In genomic region chr3:48435774-48436476, GRCh38 we compare ENCODE assay signal across 8 cellular contexts. TPM values are rescaled to one million over a fixed set of nuclear protein-coding genes. Genes with fewer than 3 reads are reported as not detected.
A peak's percentile ranks its signal among the peaks of the same experiment; 100 is the strongest.
DNase-seq lines count a peak whose midpoint lies in the region; ATAC-seq and TF ChIP-seq lines count a peak whose summit lies in the region.

No MANE protein-coding gene starts in this region.

- no peak overlapping the region for H3K27ac Mint-ChIP-seq in neural crest cell (ENCODE audit: unreplicated experiment)
- no peak overlapping the region for H3K27ac Mint-ChIP-seq in stimulated activated naive CD8-positive, alpha-beta T cell treated with anti-CD3 and anti-CD28 coated beads, Interleukin-15, amount 100 ng/mL, for 72 hours

- no peaks in the 10 kb centered on the region for H3K27me3 Mint-ChIP-seq in neural crest cell (ENCODE audit: low read depth)
- H3K27me3 Mint-ChIP-seq in stimulated activated naive CD8-positive, alpha-beta T cell treated with anti-CD3 and anti-CD28 coated beads, Interleukin-15, amount 100 ng/mL, for 72 hours: peaks cover under 1% of the 10 kb centered on the region

- peaks cover 36% of the 10 kb centered on the region for H3K4me1 Mint-ChIP-seq in neural crest cell
- H3K4me1 Mint-ChIP-seq in stimulated activated naive CD8-positive, alpha-beta T cell treated with anti-CD3 and anti-CD28 coated beads, Interleukin-15, amount 100 ng/mL, for 72 hours: peaks cover 34% of the 10 kb centered on the region

- peaks cover 4% of the 10 kb centered on the region for H3K36me3 Mint-ChIP-seq in neural crest cell (ENCODE audit: low read depth)

- ATAC-seq in stimulated activated naive CD8-positive, alpha-beta T cell treated with anti-CD3 and anti-CD28 coated beads, Interleukin-15, amount 100 ng/mL, for 72 hours: peak; percentile 38
- ATAC-seq in HG03342 (IDR thresholded peaks at IDR 0.05; ENCODE audit: unreplicated experiment): no peak

- H3K4me3 Mint-ChIP-seq in neural crest cell: no peak overlapping the region
- H3K4me3 Mint-ChIP-seq in stimulated activated naive CD8-positive, alpha-beta T cell treated with anti-CD3 and anti-CD28 coated beads, Interleukin-15, amount 100 ng/mL, for 72 hours: no peak overlapping the region

- TF ChIP-seq EP300 in Ishikawa (IDR thresholded peaks at IDR 0.05; ENCODE audit: borderline replicate concordance): no peak

- H3K9me3 Mint-ChIP-seq in neural crest cell: no peaks in the 10 kb centered on the region
- H3K9me3 Mint-ChIP-seq in stimulated activated naive CD8-positive, alpha-beta T cell treated with anti-CD3 and anti-CD28 coated beads, Interleukin-15, amount 100 ng/mL, for 72 hours: no peaks in the 10 kb centered on the region

- TF ChIP-seq RAD21 in Ishikawa (IDR thresholded peaks at IDR 0.05; ENCODE audit: low read depth): peak; percentile 94

- DNase-seq in DMS153 treated with DMSO at 0.1 percent for 48 hours (lab: John Stamatoyannopoulos, UW; ENCODE audit: unreplicated experiment): peak; percentile 10
- DNase-seq in RPMI8226: peak; percentile 87
- peak; percentile 77 to 79 for DNase-seq in activated T-helper 1 cell treated with anti-CD3 and anti-CD28 coated beads, Interleukin-2, amount 50 U/mL, for 16 hours (ENCODE audit: low read depth in 1 of 2, low spot score in 1 of 2)
- DNase-seq in fibroblast of the conjunctiva (ENCODE audit: low read depth): peak; percentile 74
- DNase-seq in neural crest cell (ENCODE audit: low read depth, low spot score): peak; percentile 95
- peak; percentile 78 to 82 for DNase-seq in stimulated activated naive CD8-positive, alpha-beta T cell treated with anti-CD3 and anti-CD28 coated beads, Interleukin-15, amount 100 ng/mL, for 72 hours

- peak; percentile 99 for TF ChIP-seq CTCF in neural crest cell (conservative IDR thresholded peaks at IDR 0.05)

TF ChIP-seq in Ishikawa, 13 proteins besides CTCF, POLR2A, EP300 and RAD21:
- TF ChIP-seq, protein P1, sequence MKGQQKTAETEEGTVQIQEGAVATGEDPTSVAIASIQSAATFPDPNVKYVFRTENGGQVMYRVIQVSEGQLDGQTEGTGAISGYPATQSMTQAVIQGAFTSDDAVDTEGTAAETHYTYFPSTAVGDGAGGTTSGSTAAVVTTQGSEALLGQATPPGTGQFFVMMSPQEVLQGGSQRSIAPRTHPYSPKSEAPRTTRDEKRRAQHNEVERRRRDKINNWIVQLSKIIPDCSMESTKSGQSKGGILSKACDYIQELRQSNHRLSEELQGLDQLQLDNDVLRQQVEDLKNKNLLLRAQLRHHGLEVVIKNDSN (IDR thresholded peaks at IDR 0.05): 0 out of 2 replicates have a peak, but pooled peaks have one; percentile 43
- TF ChIP-seq CEBPB (IDR thresholded peaks at IDR 0.05) (no peak), YY1 (IDR thresholded peaks at IDR 0.05; ENCODE audit: low read depth) (peak; percentile 46; the same call in 1 of the 2 replicates)
- TF ChIP-seq, protein P2, sequence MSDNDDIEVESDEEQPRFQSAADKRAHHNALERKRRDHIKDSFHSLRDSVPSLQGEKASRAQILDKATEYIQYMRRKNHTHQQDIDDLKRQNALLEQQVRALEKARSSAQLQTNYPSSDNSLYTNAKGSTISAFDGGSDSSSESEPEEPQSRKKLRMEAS (IDR thresholded peaks at IDR 0.05): 0 out of 2 replicates have a peak, but pooled peaks have one; percentile 21

RNA-seq across cellular contexts. Expression of gene CCDC51, which starts 4.0 kb away (rescaled TPM):
- 12.4 TPM in 2 replicates for total RNA-seq in neural crest cell

RNA-seq across cellular contexts. Expression of gene TMA7, which starts 4.1 kb away (rescaled TPM):
- total RNA-seq in neural crest cell: 309 and 318 TPM in 2 replicates

RNA-seq across cellular contexts. Expression of gene PLXNB1, which starts 6.0 kb away (rescaled TPM):
- total RNA-seq in neural crest cell: 161 and 180 TPM in 2 replicates

RNA-seq across cellular contexts. Expression of gene ATRIP, which starts 10.6 kb away (rescaled TPM):
- 21.8 and 22.1 TPM in 2 replicates for total RNA-seq in neural crest cell

Comparison
In these comparisons a context has a peak if more than half of its experiments do, and no peak if none do; other contexts are left out.
1. DNase-seq: peak in every context shown above with its lines; median percentile 95 in neural crest cell; 87 in RPMI8226; 80 in stimulated activated naive CD8-positive, alpha-beta T cell treated with anti-CD3 and anti-CD28 coated beads, Interleukin-15, amount 100 ng/mL, for 72 hours; 78 in activated T-helper 1 cell treated with anti-CD3 and anti-CD28 coated beads, Interleukin-2, amount 50 U/mL, for 16 hours; 74 in fibroblast of the conjunctiva; 10 in DMS153 treated with DMSO at 0.1 percent for 48 hours.